ENCODE assay signal across 8 cellular contexts in the genomic region with DNA sequence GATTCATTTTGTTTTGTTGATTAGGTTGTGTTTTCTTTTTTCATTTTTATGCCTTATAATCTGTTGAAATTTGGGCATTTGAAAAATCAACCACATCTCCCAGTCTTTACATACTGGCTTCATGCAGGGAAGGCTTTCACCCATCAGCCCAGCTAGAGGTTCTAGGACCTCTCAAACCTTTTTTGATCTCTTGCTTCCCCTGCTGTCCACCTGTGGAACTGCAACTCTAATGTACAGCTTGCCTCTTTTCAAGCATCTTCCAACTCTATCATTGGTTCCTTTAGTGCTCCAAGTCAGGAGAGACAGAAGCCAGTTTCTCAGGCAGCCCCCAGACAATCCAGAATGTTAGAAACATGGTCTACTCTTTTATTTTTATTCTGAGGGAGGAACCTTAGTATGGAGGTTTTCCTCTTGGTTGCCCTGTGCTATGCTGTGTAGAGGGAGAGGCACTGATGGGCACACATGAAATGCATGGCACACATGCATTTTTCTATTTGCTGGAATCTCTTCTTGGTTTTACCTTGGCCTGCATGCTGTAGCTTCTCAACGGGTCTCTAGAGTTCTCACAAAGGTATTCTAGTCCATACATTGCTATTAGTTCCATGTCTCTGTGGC.
DNase-seq lines count a peak whose midpoint lies in the region; ATAC-seq, FAIRE-seq and TF ChIP-seq lines count a peak whose summit lies in the region.

No MANE protein-coding gene starts in this region.

- no peak for ATAC-seq in sciatic nerve

- no peak overlapping the region for H3K9ac ChIP-seq in colonic mucosa (ENCODE audit: low read depth in 2 of 2, low read length in 2 of 2)

- no peak for TF ChIP-seq POLR2A in H54 (IDR thresholded peaks at IDR 0.05; ENCODE audit: low read depth, low read length)

- no peaks in the 10 kb centered on the region for H3K9me3 ChIP-seq in colonic mucosa

- H3K4me1 ChIP-seq in colonic mucosa: no peaks in the 10 kb centered on the region

- no peaks in the 10 kb centered on the region for H3K36me3 Mint-ChIP-seq in activated T-cell treated with anti-CD3 and anti-CD28 coated beads, Interleukin-2, amount 50 U/mL, for 24 hours (ENCODE audit: low read depth)

- no peak overlapping the region for H3K4me3 Mint-ChIP-seq in activated T-cell treated with anti-CD3 and anti-CD28 coated beads, Interleukin-2, amount 50 U/mL, for 24 hours

- no peaks in the 10 kb centered on the region for H3K36me3 ChIP-seq in colonic mucosa

- peak; percentile 81 for TF ChIP-seq CTCF in colonic mucosa (IDR thresholded peaks at IDR 0.05)

- intact Hi-C loops in colonic mucosa (cut with DNase I) (no loop called here), sciatic nerve (cut with DNase I) (no loop called here)

- H3K27me3 ChIP-seq in colonic mucosa: no peaks in the 10 kb centered on the region

- H3K27ac Mint-ChIP-seq in activated T-cell treated with anti-CD3 and anti-CD28 coated beads, Interleukin-2, amount 50 U/mL, for 24 hours: no peak overlapping the region

- H3K4me3 ChIP-seq in colonic mucosa: no peak overlapping the region

- no peaks in the 10 kb centered on the region for H3K4me1 Mint-ChIP-seq in activated T-cell treated with anti-CD3 and anti-CD28 coated beads, Interleukin-2, amount 50 U/mL, for 24 hours (ENCODE audit: low read depth)

- peak; percentile 81 for FAIRE-seq in H54 (lab: Jason Lieb, UNC)

- no peak overlapping the region for H3K27ac ChIP-seq in colonic mucosa

- no peaks in the 10 kb centered on the region for H3K27me3 Mint-ChIP-seq in activated T-cell treated with anti-CD3 and anti-CD28 coated beads, Interleukin-2, amount 50 U/mL, for 24 hours

- peaks cover 17% of the 10 kb centered on the region for H3K9me3 Mint-ChIP-seq in activated T-cell treated with anti-CD3 and anti-CD28 coated beads, Interleukin-2, amount 50 U/mL, for 24 hours

- DNase-seq in activated T-cell treated with anti-CD3 and anti-CD28 coated beads for 48 hours (ENCODE audit: low read depth): peak; percentile 0
- no peak for DNase-seq in activated T-cell treated with anti-CD3 and anti-CD28 coated beads, Interleukin-2, amount 50 U/mL, for 24 hours
- DNase-seq in H54 (ENCODE audit: insufficient read length, low spot score): no peak
- DNase-seq in NCI-H460 (ENCODE audit: extremely low read depth, low read depth): peak; percentile 55
- DNase-seq in colonic mucosa: peak; percentile 56
- peak; percentile 4 for DNase-seq in non-pigmented ciliary epithelial cell (ENCODE audit: low read depth)
- DNase-seq in sciatic nerve (ENCODE audit: low spot score): no peak
- DNase-seq in SHP77 treated with DMSO at 0.1 percent for 48 hours (lab: John Stamatoyannopoulos, UW): no peak

Comparison
In these comparisons a context has a peak if more than half of its experiments do, and no peak if none do; other contexts are left out.
1. DNase-seq: peak in activated T-cell treated with anti-CD3 and anti-CD28 coated beads for 48 hours (single experiment), NCI-H460 (single experiment), colonic mucosa (single experiment) and non-pigmented ciliary epithelial cell (single experiment); none in activated T-cell treated with anti-CD3 and anti-CD28 coated beads, Interleukin-2, amount 50 U/mL, for 24 hours (single experiment), H54 (single experiment), sciatic nerve (single experiment) and SHP77 treated with DMSO at 0.1 percent for 48 hours (single experiment).